Comparison of ENCODE assay signal across 8 cellular contexts in the genomic region with DNA sequence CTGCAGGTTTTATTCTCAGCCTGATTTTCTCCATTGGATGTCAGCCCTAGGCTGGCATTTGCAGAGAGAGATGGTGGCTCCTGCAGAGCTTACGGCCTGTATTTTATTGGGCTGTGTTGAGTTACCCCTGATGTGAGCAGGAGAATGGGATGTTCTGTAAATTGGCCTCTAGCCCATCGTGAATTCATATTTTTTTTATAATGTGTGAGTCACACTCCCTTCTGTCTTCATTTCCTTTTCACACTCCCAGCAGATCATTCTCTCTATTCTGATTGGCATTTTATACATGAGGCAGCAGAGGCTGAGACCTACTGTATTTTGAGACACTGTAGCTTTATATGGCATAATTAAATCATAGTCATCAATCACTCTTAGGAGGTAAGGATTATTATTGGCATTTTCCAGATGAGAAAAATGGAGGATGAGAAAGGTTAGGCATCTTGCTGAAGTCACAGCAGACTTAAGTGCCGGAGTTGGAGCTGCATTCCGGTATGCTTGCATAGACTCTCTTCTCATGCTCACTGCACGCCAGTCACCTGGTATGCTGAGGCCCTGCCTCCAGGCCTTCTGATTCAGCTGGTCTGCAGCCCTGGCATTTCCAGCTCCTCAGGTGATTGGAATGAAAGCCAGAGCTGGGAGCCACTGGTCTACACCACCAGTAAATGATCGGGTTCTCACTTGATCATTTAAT.
DNase-seq lines count a peak whose midpoint lies in the region; ATAC-seq and TF ChIP-seq lines count a peak whose summit lies in the region.

No MANE protein-coding gene starts in this region.

- no peak for TF ChIP-seq POLR2A in heart left ventricle (IDR thresholded peaks at IDR 0.05)

- WGBS in heart left ventricle, 4 donors = 54 to 69% (median 66%) methylated on average over 6 of the region's 6 CpGs

- no peaks in the 10 kb centered on the region for H3K9me3 ChIP-seq in heart left ventricle
- H3K9me3 ChIP-seq in upper lobe of right lung = no peaks in the 10 kb centered on the region

- TF ChIP-seq CTCF in heart left ventricle (IDR thresholded peaks at IDR 0.05) (no peak), kidney epithelial cell (IDR thresholded peaks at IDR 0.05; ENCODE audit: insufficient read depth, low read length, poor library complexity, severe bottlenecking) (no peak), upper lobe of right lung (IDR thresholded peaks at IDR 0.05) (no peak)

- no peak overlapping the region for H3K4me3 ChIP-seq in heart left ventricle
- no peak overlapping the region for H3K4me3 ChIP-seq in kidney epithelial cell (ENCODE audit: low read depth, low read length)
- no peak overlapping the region for H3K4me3 ChIP-seq in upper lobe of right lung

- H3K27me3 ChIP-seq in heart left ventricle (no peaks in the 10 kb centered on the region), kidney epithelial cell (ENCODE audit: control insufficient read depth, insufficient read depth, low read length) (no peaks in the 10 kb centered on the region), upper lobe of right lung (no peaks in the 10 kb centered on the region)

- H3K4me1 ChIP-seq in heart left ventricle (peaks cover 0 to 18% (median 0%) of the 10 kb centered on the region in 12 donors), upper lobe of right lung (peaks cover 13% of the 10 kb centered on the region)

- ATAC-seq in heart left ventricle (peak in 3 of 4 donors; percentile 27 to 67 (median 53)), Right ventricle myocardium inferior (no peak), upper lobe of right lung (peak; percentile 83), sciatic nerve (no peak)

- peak in 1 of 5 donors; percentile 39 for DNase-seq in heart left ventricle
- no peak for DNase-seq in Right ventricle myocardium inferior (ENCODE audit: missing footprints)
- peak; percentile 88 for DNase-seq in astrocyte of the hippocampus (ENCODE audit: low read depth, low spot score)
- peak; percentile 86 for DNase-seq in kidney epithelial cell (ENCODE audit: low read depth)
- no peak for DNase-seq in upper lobe of right lung
- DNase-seq in activated effector memory CD4-positive, alpha-beta T cell treated with Interleukin-2 at 50 U/mL for 16 hours = no peak
- no peak for DNase-seq in sciatic nerve (ENCODE audit: low spot score)
- no peak for DNase-seq in NCI-H2029 treated with DMSO at 0.1 percent for 48 hours (lab: John Stamatoyannopoulos, UW)

- H3K36me3 ChIP-seq in heart left ventricle = no peaks in the 10 kb centered on the region
- H3K36me3 ChIP-seq in kidney epithelial cell (ENCODE audit: control insufficient read depth, insufficient read depth, low read length) = no peaks in the 10 kb centered on the region
- no peaks in the 10 kb centered on the region for H3K36me3 ChIP-seq in upper lobe of right lung

- peak overlapping the region in 1 of 12 donors; percentile 41 for H3K27ac ChIP-seq in heart left ventricle
- H3K27ac ChIP-seq in upper lobe of right lung = no peak overlapping the region

- intact Hi-C loops in heart left ventricle (cut with DNase I) (loop anchor here in 4 of 10 donors (5.0 to 10.0 kb wide), 4 partner anchors 46 to 308 kb away; no protein-coding TSS in a partner anchor), Right ventricle myocardium inferior (cut with DNase I) (loop anchor here (10.0 kb wide), 1 partner anchor 308 kb away; no protein-coding TSS in a partner anchor), upper lobe of right lung (cut with DNase I) (no loop called here), sciatic nerve (cut with DNase I) (no loop called here)

Comparison
In these comparisons a context has a peak if more than half of its experiments do, and no peak if none do; other contexts are left out.
1. ATAC-seq: peak in heart left ventricle (3 of 4) and upper lobe of right lung (single experiment); none in Right ventricle myocardium inferior (single experiment) and sciatic nerve (single experiment).
2. DNase-seq: peak in astrocyte of the hippocampus (single experiment) and kidney epithelial cell (single experiment); none in Right ventricle myocardium inferior (single experiment), upper lobe of right lung (single experiment), activated effector memory CD4-positive, alpha-beta T cell treated with Interleukin-2 at 50 U/mL for 16 hours (single experiment), sciatic nerve (single experiment) and NCI-H2029 treated with DMSO at 0.1 percent for 48 hours (single experiment).